25 cellular contexts compared by ENCODE assay signal in the genomic region with DNA sequence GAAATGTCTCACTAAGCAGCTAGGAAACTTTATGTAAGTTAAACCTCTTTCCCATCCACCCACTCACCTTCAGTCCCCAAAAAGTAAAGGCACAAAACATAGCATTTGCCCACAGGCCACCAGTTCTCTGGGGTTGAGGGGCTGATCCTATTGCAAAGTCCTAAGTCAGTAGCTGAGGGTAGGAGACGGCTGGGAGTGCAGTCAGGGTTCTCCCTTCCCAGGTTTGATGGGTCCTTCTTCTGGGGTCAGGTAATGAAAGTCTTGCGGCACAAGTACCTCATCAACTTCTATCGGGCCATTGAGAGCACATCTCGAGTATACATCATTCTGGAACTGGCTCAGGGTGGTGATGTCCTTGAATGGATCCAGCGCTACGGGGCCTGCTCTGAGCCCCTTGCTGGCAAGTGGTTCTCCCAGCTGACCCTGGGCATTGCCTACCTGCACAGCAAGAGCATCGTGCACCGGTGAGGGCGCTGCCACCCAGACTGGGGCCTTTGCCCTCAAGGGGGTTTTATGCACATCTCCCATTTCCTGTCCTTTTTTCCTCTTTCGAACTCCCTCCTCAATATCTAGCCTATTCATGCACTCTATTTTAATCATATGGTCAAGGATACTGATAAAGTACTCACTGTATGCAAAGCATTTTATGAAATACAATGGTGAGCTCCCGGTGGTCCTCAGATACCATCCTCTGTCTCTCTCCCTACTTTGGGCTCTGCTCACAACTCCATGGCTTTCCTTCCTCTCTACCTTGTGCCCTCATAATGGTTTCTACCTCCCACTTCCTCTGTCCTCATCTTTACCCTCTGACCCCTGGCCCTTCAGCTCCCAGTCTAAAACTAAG.
DNase-seq lines count a peak whose midpoint lies in the region; ATAC-seq and TF ChIP-seq lines count a peak whose summit lies in the region.
"Had no signal": no experiment of that assay in that cellular context is flagged by ENCODE, and none has a peak within 500 bp of the region (broad histone marks: within the 10 kb centered on the region; RNA-seq: fewer than 3 reads in every experiment).

No MANE protein-coding gene starts in this region.

- TF ChIP-seq CTCF in coronary artery (IDR thresholded peaks at IDR 0.05), result no peak

- H3K4me3 ChIP-seq in coronary artery, result no peak overlapping the region
- H3K4me3 ChIP-seq: heart right ventricle, K562, SJCRH30, transverse colon had no signal

- peak overlapping the region; percentile 58 for H3K27ac Mint-ChIP-seq in activated T-cell treated with anti-CD3 and anti-CD28 coated beads, Interleukin-2, amount 50 U/mL, for 24 hours
- peak overlapping the region; percentile 69 for H3K27ac Mint-ChIP-seq in stimulated activated effector memory CD8-positive, alpha-beta T cell treated with anti-CD3 and anti-CD28 coated beads, Interleukin-12 subunit alpha, Interleukin-12 subunit beta, amount 100 ng/mL, for 72 hours
- H3K27ac Mint-ChIP-seq: activated CD4-positive, alpha-beta T cell treated with anti-CD3 and anti-CD28 coated beads, Interleukin-2, amount 10 ng/mL, durations not matched to agents 7 days and 5 days had no signal

- H3K4me3 Mint-ChIP-seq in activated T-cell treated with anti-CD3 and anti-CD28 coated beads, Interleukin-2, amount 50 U/mL, for 24 hours, result no peak overlapping the region
- H3K4me3 Mint-ChIP-seq in stimulated activated effector memory CD8-positive, alpha-beta T cell treated with anti-CD3 and anti-CD28 coated beads, Interleukin-12 subunit alpha, Interleukin-12 subunit beta, amount 100 ng/mL, for 72 hours, result no peak overlapping the region
- H3K4me3 Mint-ChIP-seq: activated CD4-positive, alpha-beta T cell treated with anti-CD3 and anti-CD28 coated beads, Interleukin-2, amount 10 ng/mL, durations not matched to agents 7 days and 5 days; neural crest cell had no signal

- ATAC-seq in stimulated activated effector memory CD8-positive, alpha-beta T cell treated with anti-CD3 and anti-CD28 coated beads, Interleukin-12 subunit alpha, Interleukin-12 subunit beta, amount 100 ng/mL, for 72 hours, result no peak
- no peak for ATAC-seq in HG02678 (IDR thresholded peaks at IDR 0.05; ENCODE audit: unreplicated experiment)
- ATAC-seq: left ventricle myocardium superior, Panc1 had no signal

- H3K27ac ChIP-seq in coronary artery, result no peak overlapping the region
- H3K27ac ChIP-seq: epithelial cell of prostate, heart right ventricle, SJCRH30, transverse colon had no signal

- H3K36me3 Mint-ChIP-seq in activated T-cell treated with anti-CD3 and anti-CD28 coated beads, Interleukin-2, amount 50 U/mL, for 24 hours (ENCODE audit: low read depth), result peaks cover 95% of the 10 kb centered on the region
- H3K36me3 Mint-ChIP-seq in stimulated activated effector memory CD8-positive, alpha-beta T cell treated with anti-CD3 and anti-CD28 coated beads, Interleukin-12 subunit alpha, Interleukin-12 subunit beta, amount 100 ng/mL, for 72 hours, result peaks cover 100% of the 10 kb centered on the region

- H3K9me3 Mint-ChIP-seq in activated T-cell treated with anti-CD3 and anti-CD28 coated beads, Interleukin-2, amount 50 U/mL, for 24 hours, result peaks cover 7% of the 10 kb centered on the region
- H3K9me3 Mint-ChIP-seq in stimulated activated effector memory CD8-positive, alpha-beta T cell treated with anti-CD3 and anti-CD28 coated beads, Interleukin-12 subunit alpha, Interleukin-12 subunit beta, amount 100 ng/mL, for 72 hours, result peaks cover 5% of the 10 kb centered on the region
- H3K9me3 Mint-ChIP-seq: neural crest cell had no signal

- peak; percentile 23 for DNase-seq in activated T-cell treated with anti-CD3 and anti-CD28 coated beads, Interleukin-2, amount 50 U/mL, for 24 hours
- DNase-seq in activated T-cell treated with anti-CD3 and anti-CD28 coated beads, Interleukin-2, amount 50 U/mL, for 48 hours, result no peak
- DNase-seq in NAMALWA (ENCODE audit: low spot score) (peak; percentile 3), coronary artery (ENCODE audit: low spot score) (peak; percentile 60), AML-193 (lab: John Stamatoyannopoulos, UW) (no peak), NCI-H187 treated with DMSO at 0.1 percent for 48 hours (lab: John Stamatoyannopoulos, UW) (no peak)
- no peak for DNase-seq in stimulated activated effector memory CD8-positive, alpha-beta T cell treated with anti-CD3 and anti-CD28 coated beads, Interleukin-12 subunit alpha, Interleukin-12 subunit beta, amount 100 ng/mL, for 72 hours (ENCODE audit: low spot score in 2 of 2)
- DNase-seq: activated CD4-positive, alpha-beta T cell treated with anti-CD3 and anti-CD28 coated beads, Interleukin-2, amount 10 ng/mL, durations not matched to agents 7 days and 5 days; activated naive CD4-positive, alpha-beta T cell treated with anti-CD3 and anti-CD28 coated beads, Interleukin-2, amount 50 U/mL, for 16 hours; BE2C; heart right ventricle; left ventricle myocardium superior; midbrain; MM.1S; NCI-H1436 treated with DMSO at 0.1 percent for 48 hours; NCI-H524; posterior cingulate gyrus; SJCRH30; stimulated activated naive CD4-positive, alpha-beta T cell treated with Interleukin-2 at 50 U/mL for 16 hours; transverse colon had no signal

- H3K27me3 Mint-ChIP-seq in activated T-cell treated with anti-CD3 and anti-CD28 coated beads, Interleukin-2, amount 50 U/mL, for 24 hours, result no peaks in the 10 kb centered on the region
- H3K27me3 Mint-ChIP-seq: activated CD4-positive, alpha-beta T cell treated with anti-CD3 and anti-CD28 coated beads, Interleukin-2, amount 10 ng/mL, durations not matched to agents 7 days and 5 days had no signal

- H3K4me1 Mint-ChIP-seq in activated T-cell treated with anti-CD3 and anti-CD28 coated beads, Interleukin-2, amount 50 U/mL, for 24 hours (ENCODE audit: low read depth), result peaks cover 57% of the 10 kb centered on the region
- peaks cover 50% of the 10 kb centered on the region for H3K4me1 Mint-ChIP-seq in stimulated activated effector memory CD8-positive, alpha-beta T cell treated with anti-CD3 and anti-CD28 coated beads, Interleukin-12 subunit alpha, Interleukin-12 subunit beta, amount 100 ng/mL, for 72 hours

Comparison
In these comparisons a context has a peak if more than half of its experiments do, and no peak if none do; other contexts are left out.
1. DNase-seq: peak in activated T-cell treated with anti-CD3 and anti-CD28 coated beads, Interleukin-2, amount 50 U/mL, for 24 hours (single experiment), NAMALWA (single experiment) and coronary artery (single experiment); none in activated T-cell treated with anti-CD3 and anti-CD28 coated beads, Interleukin-2, amount 50 U/mL, for 48 hours (0 of 2), stimulated activated effector memory CD8-positive, alpha-beta T cell treated with anti-CD3 and anti-CD28 coated beads, Interleukin-12 subunit alpha, Interleukin-12 subunit beta, amount 100 ng/mL, for 72 hours (0 of 2), AML-193 (0 of 2) and NCI-H187 treated with DMSO at 0.1 percent for 48 hours (single experiment).